ENCODE assay signal across 1 cellular context in the genomic region with DNA sequence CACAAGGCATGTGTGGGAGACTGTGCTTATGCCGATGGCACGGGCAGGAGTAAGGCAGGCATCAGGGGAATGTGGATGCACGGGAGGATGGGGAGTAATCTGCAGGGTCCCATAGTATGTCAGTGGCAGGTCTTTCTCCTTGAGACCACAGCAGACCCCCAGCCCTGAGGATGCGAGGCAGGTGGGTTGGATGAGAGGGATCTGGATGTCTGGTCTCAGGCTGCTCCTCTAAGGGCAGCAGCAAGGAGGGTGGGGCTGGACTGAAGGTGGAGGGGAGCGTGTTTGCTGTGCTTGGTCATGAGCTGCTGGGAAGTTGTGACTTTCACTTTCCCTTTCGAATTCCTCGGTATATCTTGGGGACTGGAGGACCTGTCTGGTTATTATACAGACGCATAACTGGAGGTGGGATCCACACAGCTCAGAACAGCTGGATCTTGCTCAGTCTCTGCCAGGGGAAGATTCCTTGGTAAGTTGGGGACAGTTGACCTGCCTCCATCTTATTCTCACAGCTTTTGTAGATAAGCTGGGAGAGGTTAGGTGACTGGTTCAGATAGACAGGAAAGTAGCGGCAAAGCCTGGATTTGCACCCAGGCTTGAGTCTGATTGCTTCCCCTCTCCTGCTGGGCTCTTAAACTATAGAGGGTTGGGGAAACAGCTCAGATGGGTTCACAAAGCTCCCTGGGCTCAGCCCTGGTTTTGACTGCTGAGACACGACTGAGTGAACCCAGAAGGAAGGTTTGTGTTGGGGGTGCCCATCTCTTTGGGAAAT.
TF ChIP-seq lines count a peak whose summit lies in the region.

A gene with protein sequence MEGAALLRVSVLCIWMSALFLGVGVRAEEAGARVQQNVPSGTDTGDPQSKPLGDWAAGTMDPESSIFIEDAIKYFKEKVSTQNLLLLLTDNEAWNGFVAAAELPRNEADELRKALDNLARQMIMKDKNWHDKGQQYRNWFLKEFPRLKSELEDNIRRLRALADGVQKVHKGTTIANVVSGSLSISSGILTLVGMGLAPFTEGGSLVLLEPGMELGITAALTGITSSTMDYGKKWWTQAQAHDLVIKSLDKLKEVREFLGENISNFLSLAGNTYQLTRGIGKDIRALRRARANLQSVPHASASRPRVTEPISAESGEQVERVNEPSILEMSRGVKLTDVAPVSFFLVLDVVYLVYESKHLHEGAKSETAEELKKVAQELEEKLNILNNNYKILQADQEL (plus strand): TSS at position 380 of the 769 bp plus-strand sequence. CDS start 1,823 bp downstream, outside the sequence.

TF ChIP-seq in HepG2, 621 proteins besides CTCF, POLR2A, EP300 and RAD21 (continued from another document and continues in another):
- TF ChIP-seq, protein P1, sequence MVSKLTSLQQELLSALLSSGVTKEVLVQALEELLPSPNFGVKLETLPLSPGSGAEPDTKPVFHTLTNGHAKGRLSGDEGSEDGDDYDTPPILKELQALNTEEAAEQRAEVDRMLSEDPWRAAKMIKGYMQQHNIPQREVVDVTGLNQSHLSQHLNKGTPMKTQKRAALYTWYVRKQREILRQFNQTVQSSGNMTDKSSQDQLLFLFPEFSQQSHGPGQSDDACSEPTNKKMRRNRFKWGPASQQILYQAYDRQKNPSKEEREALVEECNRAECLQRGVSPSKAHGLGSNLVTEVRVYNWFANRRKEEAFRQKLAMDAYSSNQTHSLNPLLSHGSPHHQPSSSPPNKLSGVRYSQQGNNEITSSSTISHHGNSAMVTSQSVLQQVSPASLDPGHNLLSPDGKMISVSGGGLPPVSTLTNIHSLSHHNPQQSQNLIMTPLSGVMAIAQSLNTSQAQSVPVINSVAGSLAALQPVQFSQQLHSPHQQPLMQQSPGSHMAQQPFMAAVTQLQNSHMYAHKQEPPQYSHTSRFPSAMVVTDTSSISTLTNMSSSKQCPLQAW (CRISPR knock-in tag; IDR thresholded peaks at IDR 0.05) = 0 out of 2 replicates have a peak, but pooled peaks have one; percentile 21
- TF ChIP-seq SIN3A (IDR thresholded peaks at IDR 0.05; ENCODE audit: borderline replicate concordance, low read depth, low read length) = peak; percentile 72; the same call in 1 of the 2 replicates
- TF ChIP-seq, protein P2, sequence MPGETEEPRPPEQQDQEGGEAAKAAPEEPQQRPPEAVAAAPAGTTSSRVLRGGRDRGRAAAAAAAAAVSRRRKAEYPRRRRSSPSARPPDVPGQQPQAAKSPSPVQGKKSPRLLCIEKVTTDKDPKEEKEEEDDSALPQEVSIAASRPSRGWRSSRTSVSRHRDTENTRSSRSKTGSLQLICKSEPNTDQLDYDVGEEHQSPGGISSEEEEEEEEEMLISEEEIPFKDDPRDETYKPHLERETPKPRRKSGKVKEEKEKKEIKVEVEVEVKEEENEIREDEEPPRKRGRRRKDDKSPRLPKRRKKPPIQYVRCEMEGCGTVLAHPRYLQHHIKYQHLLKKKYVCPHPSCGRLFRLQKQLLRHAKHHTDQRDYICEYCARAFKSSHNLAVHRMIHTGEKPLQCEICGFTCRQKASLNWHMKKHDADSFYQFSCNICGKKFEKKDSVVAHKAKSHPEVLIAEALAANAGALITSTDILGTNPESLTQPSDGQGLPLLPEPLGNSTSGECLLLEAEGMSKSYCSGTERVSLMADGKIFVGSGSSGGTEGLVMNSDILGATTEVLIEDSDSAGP (CRISPR knock-in tag; IDR thresholded peaks at IDR 0.05; ENCODE audit: borderline replicate concordance) = peak; percentile 26; the same call in 1 of the 2 replicates
- TF ChIP-seq ZNF709 (CRISPR knock-in tag; IDR thresholded peaks at IDR 0.05) = 0 out of 2 replicates have a peak, but pooled peaks have one; percentile 24
- TF ChIP-seq, protein P3, sequence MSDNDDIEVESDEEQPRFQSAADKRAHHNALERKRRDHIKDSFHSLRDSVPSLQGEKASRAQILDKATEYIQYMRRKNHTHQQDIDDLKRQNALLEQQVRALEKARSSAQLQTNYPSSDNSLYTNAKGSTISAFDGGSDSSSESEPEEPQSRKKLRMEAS (IDR thresholded peaks at IDR 0.05) = 0 out of 2 replicates have a peak, but pooled peaks have one; percentile 25
- TF ChIP-seq, protein P4, sequence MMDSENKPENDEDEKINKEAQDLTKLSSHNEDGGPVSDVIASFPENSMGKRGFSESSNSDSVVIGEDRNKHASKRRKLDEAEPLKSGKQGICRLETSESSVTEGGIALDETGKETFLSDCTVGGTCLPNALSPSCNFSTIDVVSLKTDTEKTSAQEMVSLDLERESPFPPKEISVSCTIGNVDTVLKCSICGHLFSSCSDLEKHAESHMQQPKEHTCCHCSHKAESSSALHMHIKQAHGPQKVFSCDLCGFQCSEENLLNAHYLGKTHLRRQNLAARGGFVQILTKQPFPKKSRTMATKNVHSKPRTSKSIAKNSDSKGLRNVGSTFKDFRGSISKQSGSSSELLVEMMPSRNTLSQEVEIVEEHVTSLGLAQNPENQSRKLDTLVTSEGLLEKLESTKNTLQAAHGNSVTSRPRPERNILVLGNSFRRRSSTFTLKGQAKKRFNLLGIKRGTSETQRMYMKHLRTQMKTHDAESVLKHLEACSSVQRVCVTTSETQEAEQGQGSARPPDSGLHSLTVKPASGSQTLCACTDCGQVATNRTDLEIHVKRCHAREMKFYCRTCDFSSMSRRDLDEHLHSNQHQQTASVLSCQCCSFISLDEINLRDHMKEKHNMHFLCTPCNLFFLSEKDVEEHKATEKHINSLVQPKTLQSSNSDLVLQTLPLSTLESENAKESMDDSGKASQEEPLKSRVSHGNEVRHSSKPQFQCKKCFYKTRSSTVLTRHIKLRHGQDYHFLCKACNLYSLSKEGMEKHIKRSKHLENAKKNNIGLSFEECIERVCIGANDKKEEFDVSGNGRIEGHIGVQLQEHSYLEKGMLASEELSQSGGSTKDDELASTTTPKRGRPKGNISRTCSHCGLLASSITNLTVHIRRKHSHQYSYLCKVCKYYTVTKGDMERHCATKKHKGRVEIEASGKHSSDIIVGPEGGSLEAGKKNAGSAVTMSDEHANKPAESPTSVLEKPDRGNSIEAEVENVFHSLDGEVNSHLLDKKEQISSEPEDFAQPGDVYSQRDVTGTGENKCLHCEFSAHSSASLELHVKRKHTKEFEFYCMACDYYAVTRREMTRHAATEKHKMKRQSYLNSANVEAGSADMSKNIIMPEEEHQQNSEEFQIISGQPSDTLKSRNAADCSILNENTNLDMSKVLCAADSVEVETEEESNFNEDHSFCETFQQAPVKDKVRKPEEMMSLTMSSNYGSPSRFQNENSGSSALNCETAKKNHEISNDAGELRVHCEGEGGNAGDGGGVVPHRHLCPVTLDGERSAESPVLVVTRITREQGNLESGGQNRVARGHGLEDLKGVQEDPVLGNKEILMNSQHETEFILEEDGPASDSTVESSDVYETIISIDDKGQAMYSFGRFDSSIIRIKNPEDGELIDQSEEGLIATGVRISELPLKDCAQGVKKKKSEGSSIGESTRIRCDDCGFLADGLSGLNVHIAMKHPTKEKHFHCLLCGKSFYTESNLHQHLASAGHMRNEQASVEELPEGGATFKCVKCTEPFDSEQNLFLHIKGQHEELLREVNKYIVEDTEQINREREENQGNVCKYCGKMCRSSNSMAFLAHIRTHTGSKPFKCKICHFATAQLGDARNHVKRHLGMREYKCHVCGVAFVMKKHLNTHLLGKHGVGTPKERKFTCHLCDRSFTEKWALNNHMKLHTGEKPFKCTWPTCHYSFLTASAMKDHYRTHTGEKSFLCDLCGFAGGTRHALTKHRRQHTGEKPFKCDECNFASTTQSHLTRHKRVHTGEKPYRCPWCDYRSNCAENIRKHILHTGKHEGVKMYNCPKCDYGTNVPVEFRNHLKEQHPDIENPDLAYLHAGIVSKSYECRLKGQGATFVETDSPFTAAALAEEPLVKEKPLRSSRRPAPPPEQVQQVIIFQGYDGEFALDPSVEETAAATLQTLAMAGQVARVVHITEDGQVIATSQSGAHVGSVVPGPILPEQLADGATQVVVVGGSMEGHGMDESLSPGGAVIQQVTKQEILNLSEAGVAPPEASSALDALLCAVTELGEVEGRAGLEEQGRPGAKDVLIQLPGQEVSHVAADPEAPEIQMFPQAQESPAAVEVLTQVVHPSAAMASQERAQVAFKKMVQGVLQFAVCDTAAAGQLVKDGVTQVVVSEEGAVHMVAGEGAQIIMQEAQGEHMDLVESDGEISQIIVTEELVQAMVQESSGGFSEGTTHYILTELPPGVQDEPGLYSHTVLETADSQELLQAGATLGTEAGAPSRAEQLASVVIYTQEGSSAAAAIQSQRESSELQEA (CRISPR knock-in tag; IDR thresholded peaks at IDR 0.05; ENCODE audit: not compliant biosample characterization) = peak; percentile 42
- TF ChIP-seq MXI1 (IDR thresholded peaks at IDR 0.05; ENCODE audit: borderline replicate concordance, low read depth, low read length) = peak; percentile 78; the same call in 1 of the 3 replicates
- TF ChIP-seq, protein P5, sequence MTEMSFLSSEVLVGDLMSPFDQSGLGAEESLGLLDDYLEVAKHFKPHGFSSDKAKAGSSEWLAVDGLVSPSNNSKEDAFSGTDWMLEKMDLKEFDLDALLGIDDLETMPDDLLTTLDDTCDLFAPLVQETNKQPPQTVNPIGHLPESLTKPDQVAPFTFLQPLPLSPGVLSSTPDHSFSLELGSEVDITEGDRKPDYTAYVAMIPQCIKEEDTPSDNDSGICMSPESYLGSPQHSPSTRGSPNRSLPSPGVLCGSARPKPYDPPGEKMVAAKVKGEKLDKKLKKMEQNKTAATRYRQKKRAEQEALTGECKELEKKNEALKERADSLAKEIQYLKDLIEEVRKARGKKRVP (CRISPR knock-in tag; IDR thresholded peaks at IDR 0.05) = no peak
- TF ChIP-seq TBX2 (CRISPR knock-in tag; IDR thresholded peaks at IDR 0.05; ENCODE audit: borderline replicate concordance) = peak; percentile 54; the same call in 1 of the 2 replicates
- TF ChIP-seq MED1 (CRISPR knock-in tag; IDR thresholded peaks at IDR 0.05) = 0 out of 2 replicates have a peak, but pooled peaks have one; percentile 30
- peak; percentile 87 for TF ChIP-seq KMT2A (CRISPR knock-in tag; IDR thresholded peaks at IDR 0.05)
- no peak for TF ChIP-seq ZNF761 (CRISPR knock-in tag; conservative IDR thresholded peaks at IDR 0.05)
- peak; percentile 46; the same call in 1 of the 2 replicates for TF ChIP-seq ZNF563 (CRISPR knock-in tag; IDR thresholded peaks at IDR 0.05)
- peak; percentile 10 for TF ChIP-seq TEAD3 (CRISPR knock-in tag; optimal IDR thresholded peaks at IDR 0.05; ENCODE audit: borderline replicate concordance)
- TF ChIP-seq ZNF773 (CRISPR knock-in tag; IDR thresholded peaks at IDR 0.05; ENCODE audit: borderline replicate concordance) = no peak
- TF ChIP-seq, protein P6, sequence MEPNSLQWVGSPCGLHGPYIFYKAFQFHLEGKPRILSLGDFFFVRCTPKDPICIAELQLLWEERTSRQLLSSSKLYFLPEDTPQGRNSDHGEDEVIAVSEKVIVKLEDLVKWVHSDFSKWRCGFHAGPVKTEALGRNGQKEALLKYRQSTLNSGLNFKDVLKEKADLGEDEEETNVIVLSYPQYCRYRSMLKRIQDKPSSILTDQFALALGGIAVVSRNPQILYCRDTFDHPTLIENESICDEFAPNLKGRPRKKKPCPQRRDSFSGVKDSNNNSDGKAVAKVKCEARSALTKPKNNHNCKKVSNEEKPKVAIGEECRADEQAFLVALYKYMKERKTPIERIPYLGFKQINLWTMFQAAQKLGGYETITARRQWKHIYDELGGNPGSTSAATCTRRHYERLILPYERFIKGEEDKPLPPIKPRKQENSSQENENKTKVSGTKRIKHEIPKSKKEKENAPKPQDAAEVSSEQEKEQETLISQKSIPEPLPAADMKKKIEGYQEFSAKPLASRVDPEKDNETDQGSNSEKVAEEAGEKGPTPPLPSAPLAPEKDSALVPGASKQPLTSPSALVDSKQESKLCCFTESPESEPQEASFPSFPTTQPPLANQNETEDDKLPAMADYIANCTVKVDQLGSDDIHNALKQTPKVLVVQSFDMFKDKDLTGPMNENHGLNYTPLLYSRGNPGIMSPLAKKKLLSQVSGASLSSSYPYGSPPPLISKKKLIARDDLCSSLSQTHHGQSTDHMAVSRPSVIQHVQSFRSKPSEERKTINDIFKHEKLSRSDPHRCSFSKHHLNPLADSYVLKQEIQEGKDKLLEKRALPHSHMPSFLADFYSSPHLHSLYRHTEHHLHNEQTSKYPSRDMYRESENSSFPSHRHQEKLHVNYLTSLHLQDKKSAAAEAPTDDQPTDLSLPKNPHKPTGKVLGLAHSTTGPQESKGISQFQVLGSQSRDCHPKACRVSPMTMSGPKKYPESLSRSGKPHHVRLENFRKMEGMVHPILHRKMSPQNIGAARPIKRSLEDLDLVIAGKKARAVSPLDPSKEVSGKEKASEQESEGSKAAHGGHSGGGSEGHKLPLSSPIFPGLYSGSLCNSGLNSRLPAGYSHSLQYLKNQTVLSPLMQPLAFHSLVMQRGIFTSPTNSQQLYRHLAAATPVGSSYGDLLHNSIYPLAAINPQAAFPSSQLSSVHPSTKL (CRISPR knock-in tag; IDR thresholded peaks at IDR 0.05) = peak; percentile 46
- peak; percentile 70 for TF ChIP-seq KMT2B (CRISPR knock-in tag; IDR thresholded peaks at IDR 0.05)
- 0 out of 2 replicates have a peak, but pooled peaks have one; percentile 59 for TF ChIP-seq GLI4 (CRISPR knock-in tag; IDR thresholded peaks at IDR 0.05; ENCODE audit: borderline replicate concordance)
- peak; percentile 29; the same call in 1 of the 2 replicates for TF ChIP-seq RBFOX2 (IDR thresholded peaks at IDR 0.05; ENCODE audit: low read depth, low read length)
- TF ChIP-seq MED8 (CRISPR knock-in tag; IDR thresholded peaks at IDR 0.05; ENCODE audit: insufficient replicate concordance) = no peak
- no peak for TF ChIP-seq FOXA1 (IDR thresholded peaks at IDR 0.05)
- no peak for TF ChIP-seq FOXA1 (CRISPR knock-in tag; IDR thresholded peaks at IDR 0.05)
- no peak for TF ChIP-seq STAG1 (CRISPR knock-in tag; IDR thresholded peaks at IDR 0.05)
- TF ChIP-seq, protein P7, sequence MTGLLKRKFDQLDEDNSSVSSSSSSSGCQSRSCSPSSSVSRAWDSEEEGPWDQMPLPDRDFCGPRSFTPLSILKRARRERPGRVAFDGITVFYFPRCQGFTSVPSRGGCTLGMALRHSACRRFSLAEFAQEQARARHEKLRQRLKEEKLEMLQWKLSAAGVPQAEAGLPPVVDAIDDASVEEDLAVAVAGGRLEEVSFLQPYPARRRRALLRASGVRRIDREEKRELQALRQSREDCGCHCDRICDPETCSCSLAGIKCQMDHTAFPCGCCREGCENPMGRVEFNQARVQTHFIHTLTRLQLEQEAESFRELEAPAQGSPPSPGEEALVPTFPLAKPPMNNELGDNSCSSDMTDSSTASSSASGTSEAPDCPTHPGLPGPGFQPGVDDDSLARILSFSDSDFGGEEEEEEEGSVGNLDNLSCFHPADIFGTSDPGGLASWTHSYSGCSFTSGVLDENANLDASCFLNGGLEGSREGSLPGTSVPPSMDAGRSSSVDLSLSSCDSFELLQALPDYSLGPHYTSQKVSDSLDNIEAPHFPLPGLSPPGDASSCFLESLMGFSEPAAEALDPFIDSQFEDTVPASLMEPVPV (CRISPR knock-in tag; IDR thresholded peaks at IDR 0.05) = 0 out of 2 replicates have a peak, but pooled peaks have one; percentile 30
- TF ChIP-seq ZNF10 (CRISPR knock-in tag; IDR thresholded peaks at IDR 0.05; ENCODE audit: borderline replicate concordance, low read depth) = no peak
- TF ChIP-seq ASH2L (IDR thresholded peaks at IDR 0.05; ENCODE audit: insufficient read length, low read depth, low read length) = peak; percentile 27
- TF ChIP-seq ZNF441 (CRISPR knock-in tag; IDR thresholded peaks at IDR 0.05; ENCODE audit: borderline replicate concordance) = 0 out of 2 replicates have a peak, but pooled peaks have one; percentile 11
- TF ChIP-seq, protein P8, sequence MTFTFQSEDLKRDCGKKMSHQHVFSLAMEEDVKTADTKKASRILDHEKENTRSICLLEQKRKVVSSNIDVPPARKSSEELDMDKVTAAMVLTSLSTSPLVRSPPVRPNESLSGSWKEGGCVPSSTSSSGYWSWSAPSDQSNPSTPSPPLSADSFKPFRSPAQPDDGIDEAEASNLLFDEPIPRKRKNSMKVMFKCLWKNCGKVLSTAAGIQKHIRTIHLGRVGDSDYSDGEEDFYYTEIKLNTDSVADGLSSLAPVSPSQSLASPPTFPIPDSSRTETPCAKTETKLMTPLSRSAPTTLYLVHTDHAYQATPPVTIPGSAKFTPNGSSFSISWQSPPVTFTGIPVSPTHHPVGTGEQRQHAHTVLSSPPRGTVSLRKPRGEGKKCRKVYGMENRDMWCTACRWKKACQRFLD (CRISPR knock-in tag; IDR thresholded peaks at IDR 0.05; ENCODE audit: borderline replicate concordance) = no peak
- peak; percentile 37; the same call in 1 of the 2 replicates for TF ChIP-seq ELF3 (CRISPR knock-in tag; IDR thresholded peaks at IDR 0.05)
